In genomic region chr17:71180801-71181385, GRCh38 we compare ENCODE assay signal across 9 cellular contexts.
DNase-seq lines count a peak whose midpoint lies in the region; ATAC-seq and TF ChIP-seq lines count a peak whose summit lies in the region.
"Had no signal": no experiment of that assay in that cellular context is flagged by ENCODE, and none has a peak within 500 bp of the region (broad histone marks: within the 10 kb centered on the region; RNA-seq: fewer than 3 reads in every experiment).

No MANE protein-coding gene starts in this region.

- H3K9me3 Mint-ChIP-seq in brain, result peaks cover 0 to 3% (median 0%) of the 10 kb centered on the region in 5 experiments

- peak overlapping the region in 2 of 5 experiments; percentile 26 to 35 for H3K4me3 Mint-ChIP-seq in brain

- peaks cover 24% of the 10 kb centered on the region for H3K4me1 Mint-ChIP-seq in brain

- peak overlapping the region; percentile 28 to 85 (median 66) for H3K27ac Mint-ChIP-seq in brain

- DNase-seq in Daoy (ENCODE audit: low read depth), result peak; percentile 70
- DNase-seq in NCI-H2081 (lab: John Stamatoyannopoulos, UW), result peak; percentile 92 to 97
- peak; percentile 59 for DNase-seq in myocyte (ENCODE audit: low read depth)
- no peak for DNase-seq in KG1 (lab: John Stamatoyannopoulos, UW)
- DNase-seq in activated effector memory CD4-positive, alpha-beta T cell treated with Interleukin-2 at 50 U/mL for 16 hours, result no peak
- no peak for DNase-seq in HK-2 (ENCODE audit: unreplicated experiment)
- DNase-seq: retina had no signal

- H3K36me3 Mint-ChIP-seq in brain, result no peaks in the 10 kb centered on the region

- peaks cover 3% of the 10 kb centered on the region for H3K27me3 Mint-ChIP-seq in brain

- no peak for TF ChIP-seq CTCF in brain (conservative IDR thresholded peaks at IDR 0.05)

- no peak for ATAC-seq in HG03342 (IDR thresholded peaks at IDR 0.05; ENCODE audit: unreplicated experiment)

Comparison
In these comparisons a context has a peak if more than half of its experiments do, and no peak if none do; other contexts are left out.
1. DNase-seq: peak in Daoy (single experiment), NCI-H2081 (2 of 2) and myocyte (single experiment); none in KG1 (single experiment), activated effector memory CD4-positive, alpha-beta T cell treated with Interleukin-2 at 50 U/mL for 16 hours (single experiment) and HK-2 (single experiment).